ENCODE assay signal across 17 cellular contexts in genomic region chr19:17727843-17728242, GRCh38. TPM values are rescaled to one million over a fixed set of nuclear protein-coding genes. Genes with fewer than 3 reads are reported as not detected.
DNase-seq lines count a peak whose midpoint lies in the region; ATAC-seq, FAIRE-seq and TF ChIP-seq lines count a peak whose summit lies in the region.
"Had no signal": no experiment of that assay in that cellular context is flagged by ENCODE, and none has a peak within 500 bp of the region (broad histone marks: within the 10 kb centered on the region; RNA-seq: fewer than 3 reads in every experiment).

No MANE protein-coding gene starts in this region.

- peaks cover 41% of the 10 kb centered on the region for H3K36me3 Mint-ChIP-seq in endothelial cell (ENCODE audit: low read depth, unreplicated experiment)
- H3K36me3 Mint-ChIP-seq in CD8-positive, alpha-beta T cell, result peaks cover 65% of the 10 kb centered on the region

- no peaks in the 10 kb centered on the region for H3K9me3 ChIP-seq in HepG2 (ENCODE audit: low read length)
- H3K9me3 ChIP-seq in right lobe of liver, result no peaks in the 10 kb centered on the region
- H3K9me3 ChIP-seq in CD8-positive, alpha-beta T cell (ENCODE audit: low read length), result no peaks in the 10 kb centered on the region
- H3K9me3 ChIP-seq in thyroid gland, result no peaks in the 10 kb centered on the region

- CTCF ChIA-PET in HepG2 (lab: Yijun Ruan, JAX; ENCODE audit: low intra/inter-chr PET ratio, low total read pairs), result no interaction called here
- CTCF ChIA-PET in CD8-positive, alpha-beta T cell (lab: Charles Lee), result interaction anchor here (1.1 kb wide), 1 partner anchor 128 kb away, joined by 3 read pairs; no protein-coding TSS in a partner anchor

- no peak overlapping the region for H2AFZ ChIP-seq in HepG2 (ENCODE audit: low read length)

- no peak overlapping the region for H3K27ac Mint-ChIP-seq in endothelial cell (ENCODE audit: unreplicated experiment)
- no peak overlapping the region for H3K27ac Mint-ChIP-seq in CD8-positive, alpha-beta T cell
- H3K27ac Mint-ChIP-seq: CD4-positive, CD25-positive, alpha-beta regulatory T cell had no signal

- H3K4me1 ChIP-seq in HepG2 (ENCODE audit: insufficient read depth, low read length) (no peaks in the 10 kb centered on the region), right lobe of liver (no peaks in the 10 kb centered on the region), thyroid gland (peaks cover 0 to 2% of the 10 kb centered on the region in 2 donors)
- no peaks in the 10 kb centered on the region for H3K4me1 ChIP-seq in CD8-positive, alpha-beta T cell (ENCODE audit: insufficient read depth, low read length)
- H3K4me1 ChIP-seq: HAP-1 had no signal

- no peak for TF ChIP-seq CTCF in HepG2 (CRISPR knock-in tag; IDR thresholded peaks at IDR 0.05)
- no peak for TF ChIP-seq CTCF in right lobe of liver (IDR thresholded peaks at IDR 0.05)
- TF ChIP-seq CTCF in endothelial cell (IDR thresholded peaks at IDR 0.05; ENCODE audit: unreplicated experiment), result no peak
- no peak for TF ChIP-seq CTCF in CD8-positive, alpha-beta T cell (IDR thresholded peaks at IDR 0.05)
- no peak for TF ChIP-seq CTCF in thyroid gland (IDR thresholded peaks at IDR 0.05)

- TF ChIP-seq EP300 in HepG2 (IDR thresholded peaks at IDR 0.05; ENCODE audit: low read depth in 2 of 2, low read length in 2 of 2) (no peak), HepG2 (CRISPR knock-in tag; IDR thresholded peaks at IDR 0.05; ENCODE audit: borderline replicate concordance) (no peak)

- H3K27me3 ChIP-seq in HepG2 (ENCODE audit: control insufficient read depth in 1 of 2, insufficient read depth in 2 of 2, low read length in 2 of 2) (no peaks in the 10 kb centered on the region), right lobe of liver (no peaks in the 10 kb centered on the region), thyroid gland (no peaks in the 10 kb centered on the region)
- no peaks in the 10 kb centered on the region for H3K27me3 ChIP-seq in CD8-positive, alpha-beta T cell (ENCODE audit: insufficient read depth, low read length)
- H3K27me3 ChIP-seq: BLaER1 had no signal

- WGBS in HepG2 (ENCODE audit: low lambda C conversion rate), result 97% methylated on average over 7 of the region's 19 CpGs
- WGBS in right lobe of liver (ENCODE audit: insufficient coverage, low coverage, low lambda C conversion rate, missing lambda C conversion rate), result 93% methylated on average over 3 of the region's 19 CpGs
- WGBS in thyroid gland, 2 donors, result 92% methylated on average over 4 of the region's 19 CpGs; no CpG with 5 or more reads in 1 of the 2 donors

- H4K20me1 ChIP-seq in HepG2 (ENCODE audit: insufficient read depth, low read length), result peaks cover 3% of the 10 kb centered on the region

- no peaks in the 10 kb centered on the region for H3K79me2 ChIP-seq in HepG2 (ENCODE audit: insufficient read depth, low read length)

- H3K4me3 Mint-ChIP-seq in endothelial cell (ENCODE audit: unreplicated experiment), result peak overlapping the region; percentile 62
- no peak overlapping the region for H3K4me3 Mint-ChIP-seq in CD8-positive, alpha-beta T cell
- H3K4me3 Mint-ChIP-seq: CD4-positive, CD25-positive, alpha-beta regulatory T cell had no signal

- POLR2A ChIA-PET in HepG2 (lab: Yijun Ruan, JAX), result no interaction called here
- POLR2A ChIA-PET in CD8-positive, alpha-beta T cell (lab: Charles Lee), result interaction anchor here (0.7 kb wide), 1 partner anchor 632 kb away, joined by 3 read pairs; no protein-coding TSS in a partner anchor

- DNase-seq in HepG2 (ENCODE audit: low spot score) (no peak), right lobe of liver (no peak), endothelial cell (ENCODE audit: low spot score) (no peak), thyroid gland (no peak)
- DNase-seq in CD8-positive, alpha-beta T cell, result no peak
- DNase-seq: 8988T; AML-193; Calu3; CD4-positive, CD25-positive, alpha-beta regulatory T cell; DMS79; GOT3 had no signal

- H3K27me3 Mint-ChIP-seq in endothelial cell (ENCODE audit: unreplicated experiment), result peaks cover 10% of the 10 kb centered on the region
- no peaks in the 10 kb centered on the region for H3K27me3 Mint-ChIP-seq in CD8-positive, alpha-beta T cell (ENCODE audit: low read depth)
- H3K27me3 Mint-ChIP-seq: CD4-positive, CD25-positive, alpha-beta regulatory T cell had no signal

- intact Hi-C loops in HepG2 (cut with micrococcal nuclease; ENCODE audit: unreplicated experiment) (no loop called here), right lobe of liver (cut with DNase I) (no loop called here), thyroid gland (cut with DNase I) (no loop called here)
- intact Hi-C loops in CD8-positive, alpha-beta T cell (cut with DNase I, micrococcal nuclease), result no loop called here

- no peak for TF ChIP-seq RAD21 in HepG2 (CRISPR knock-in tag; IDR thresholded peaks at IDR 0.05)

- in situ Hi-C loops in HepG2 (cut with HindIII; ENCODE audit: extremely low pct_ligation_motif_present, low pct_unique_long_range_greater_than_20kb), result no loop called here

- H3K36me3 ChIP-seq in HepG2 (replicated peaks in 1 of 2; ENCODE audit: control insufficient read depth in 1 of 2, insufficient read depth in 2 of 2, low read length in 2 of 2) (peaks cover 27 to 44% of the 10 kb centered on the region in 2 experiments; a peak in 4 of 5 replicates), right lobe of liver (peaks cover 0 to 44% (median 8%) of the 10 kb centered on the region in 4 donors), thyroid gland (peaks cover 35 to 37% of the 10 kb centered on the region in 2 donors)
- H3K36me3 ChIP-seq in CD8-positive, alpha-beta T cell (ENCODE audit: insufficient read depth, low read length), result peaks cover 32% of the 10 kb centered on the region

- H3K4me1 Mint-ChIP-seq in endothelial cell (ENCODE audit: unreplicated experiment), result peaks cover 17% of the 10 kb centered on the region
- H3K4me1 Mint-ChIP-seq in CD8-positive, alpha-beta T cell (ENCODE audit: low read depth), result peaks cover 30% of the 10 kb centered on the region

- no TSS peak for BruUV-seq in HepG2 (replicated peaks; lab: Mats Ljungman, UMichigan)

- no peak for TF ChIP-seq POLR2A in HepG2 (IDR thresholded peaks at IDR 0.05; ENCODE audit: insufficient read depth in 1 of 2, low read depth in 2 of 2, low read length in 2 of 2)
- TF ChIP-seq POLR2A in right lobe of liver (IDR thresholded peaks at IDR 0.05), result no peak
- no peak for TF ChIP-seq POLR2A in thyroid gland (IDR thresholded peaks at IDR 0.05)

- H3K4me2 ChIP-seq in HepG2 (ENCODE audit: low read depth, low read length), result no peak overlapping the region
- H3K4me2 ChIP-seq: BLaER1 had no signal

- ATAC-seq in HepG2, result no peak
- ATAC-seq in right lobe of liver, result no peak
- ATAC-seq in CD8-positive, alpha-beta T cell, result no peak
- ATAC-seq in GM21390 (IDR thresholded peaks at IDR 0.05; ENCODE audit: unreplicated experiment), result no peak
- ATAC-seq: GM12878 had no signal

- H3K4me3 ChIP-seq in HepG2 (replicated peaks in 1 of 3; ENCODE audit: insufficient read depth in 1 of 3, low read depth in 2 of 3, low read length in 3 of 3) (no peak overlapping the region), right lobe of liver (no peak overlapping the region), thyroid gland (replicated peaks in 1 of 3) (no peak overlapping the region)
- H3K4me3 ChIP-seq in CD8-positive, alpha-beta T cell (ENCODE audit: low read depth, low read length), result no peak overlapping the region
- H3K4me3 ChIP-seq: BLaER1, GM12878, HAP-1 had no signal

- FAIRE-seq in HepG2 (lab: Jason Lieb, UNC), result no peak
- FAIRE-seq: GM12878, GM18507 had no signal

- H3K27ac ChIP-seq in HepG2 (ENCODE audit: extremely low read length, insufficient read depth, low read length), result no peak overlapping the region
- H3K27ac ChIP-seq in right lobe of liver, result no peak overlapping the region
- H3K27ac ChIP-seq in angular gyrus (ENCODE audit: low read depth, low read length), result peak overlapping the region; percentile 70
- H3K27ac ChIP-seq in CD8-positive, alpha-beta T cell (ENCODE audit: low read depth, low read length), result no peak overlapping the region
- H3K27ac ChIP-seq in thyroid gland, result no peak overlapping the region
- H3K27ac ChIP-seq: BLaER1 had no signal

- no peaks in the 10 kb centered on the region for H3K9me3 Mint-ChIP-seq in endothelial cell (ENCODE audit: unreplicated experiment)
- no peaks in the 10 kb centered on the region for H3K9me3 Mint-ChIP-seq in CD8-positive, alpha-beta T cell

- H3K9ac ChIP-seq in HepG2 (ENCODE audit: insufficient read depth, low read depth, low read length), result no peak overlapping the region
- H3K9ac ChIP-seq: BLaER1 had no signal

RNA-seq across cellular contexts. Expression of gene MAP1S, which starts 8.6 kb away (rescaled TPM):
- total RNA-seq in HepG2 (2016; rRNA removed; fragmentation: Illumina TruSeq; extraction: Trizol) (3.8 and 12.2 TPM in 2 replicates), right lobe of liver (10 to 100 TPM; 11.1 to 31.3 (median 14.9) TPM), endothelial cell (ENCODE audit: unreplicated experiment) (173 TPM), thyroid gland (10 to 100 TPM; 17.9 to 35.5 (median 27.9) TPM)
- 2.4 and 2.8 TPM in 2 replicates for total RNA-seq in HepG2 (2016; cell fraction: cytosol; rRNA removed; fragmentation: Illumina TruSeq; extraction: Trizol; ENCODE audit: low read depth)
- total RNA-seq in HepG2 (2016; cell fraction: insoluble cytoplasmic fraction; rRNA removed; fragmentation: Illumina TruSeq; extraction: Trizol), result 6.4 and 9.5 TPM in 2 replicates
- total RNA-seq in HepG2 (2016; cell fraction: membrane; rRNA removed; fragmentation: Illumina TruSeq; extraction: Trizol), result 6.3 and 6.5 TPM in 2 replicates
- 6.7 and 10.0 TPM in 2 replicates for total RNA-seq in HepG2 (2016; cell fraction: nucleus; rRNA removed; fragmentation: Illumina TruSeq; extraction: Trizol)
- 7.3 and 8.2 TPM in 2 replicates for polyA plus RNA-seq in HepG2 (2011; rRNA removed)
- polyA plus RNA-seq in HepG2 (2011; cell fraction: cytosol; rRNA removed), result 3.3 and 5.6 TPM in 2 replicates
- polyA plus RNA-seq in HepG2 (2011; cell fraction: nucleus; rRNA removed), result 34.8 and 36.5 TPM in 2 replicates
- 18.2 and 28.7 TPM in 2 replicates for polyA plus RNA-seq in HepG2 (2012)
- polyA plus RNA-seq in HepG2 (2016; cell fraction: cytosol; fragmentation: Illumina TruSeq; extraction: Trizol; ENCODE audit: low read depth), result 1.0 and 1.3 TPM in 2 replicates
- polyA plus RNA-seq in HepG2 (2016; cell fraction: insoluble cytoplasmic fraction; fragmentation: Illumina TruSeq; extraction: Trizol; ENCODE audit: low read depth), result 8.8 and 13.1 TPM in 2 replicates
- polyA plus RNA-seq in HepG2 (2016; cell fraction: membrane; fragmentation: Illumina TruSeq; extraction: Trizol; ENCODE audit: low read depth), result 2.1 and 3.2 TPM in 2 replicates
- polyA plus RNA-seq in HepG2 (2016; cell fraction: nucleus; fragmentation: Illumina TruSeq; extraction: Trizol; ENCODE audit: insufficient read depth, low read depth), result 15.3 and 23.8 TPM in 2 replicates
- polyA minus RNA-seq in HepG2 (2011; rRNA and poly(A)+ RNA removed; ENCODE audit: low replicate concordance), result 37.6 and 52.5 TPM in 2 replicates
- polyA minus RNA-seq in HepG2 (2011; cell fraction: cytosol; rRNA and poly(A)+ RNA removed), result 19.4 and 24.6 TPM in 2 replicates
- polyA minus RNA-seq in HepG2 (2011; cell fraction: nucleus; rRNA and poly(A)+ RNA removed), result 10.9 and 11.4 TPM in 2 replicates
- 10 to 100 TPM; 28.1 to 29.7 TPM for total RNA-seq in CD8-positive, alpha-beta T cell

RNA-seq across cellular contexts. Expression of gene FCHO1, which starts 23.4 kb away (rescaled TPM):
- total RNA-seq in HepG2 (2016; rRNA removed; fragmentation: Illumina TruSeq; extraction: Trizol), result 1.2 and 1.3 TPM in 2 replicates
- total RNA-seq in HepG2 (2016; cell fraction: cytosol; rRNA removed; fragmentation: Illumina TruSeq; extraction: Trizol; ENCODE audit: low read depth), result 0.18 and 1.7 TPM in 2 replicates
- total RNA-seq in HepG2 (2016; cell fraction: insoluble cytoplasmic fraction; rRNA removed; fragmentation: Illumina TruSeq; extraction: Trizol), result 0.45 and 2.3 TPM in 2 replicates
- total RNA-seq in HepG2 (2016; cell fraction: membrane; rRNA removed; fragmentation: Illumina TruSeq; extraction: Trizol), result 1.4 TPM in 2 replicates
- total RNA-seq in HepG2 (2016; cell fraction: nucleus; rRNA removed; fragmentation: Illumina TruSeq; extraction: Trizol), result 1.6 and 3.1 TPM in 2 replicates
- polyA plus RNA-seq in HepG2 (2011; rRNA removed), result 2.5 and 3.1 TPM in 2 replicates
- polyA plus RNA-seq in HepG2 (2011; cell fraction: cytosol; rRNA removed), result 0.95 and 1.5 TPM in 2 replicates
- 23.2 and 28.6 TPM in 2 replicates for polyA plus RNA-seq in HepG2 (2011; cell fraction: nucleus; rRNA removed)
- 4.3 and 5.3 TPM in 2 replicates for polyA plus RNA-seq in HepG2 (2012)
- polyA plus RNA-seq in HepG2 (2016; cell fraction: cytosol; fragmentation: Illumina TruSeq; extraction: Trizol; ENCODE audit: low read depth), result 0.75 and 1.1 TPM in 2 replicates
- 0.76 and 2.0 TPM in 2 replicates for polyA plus RNA-seq in HepG2 (2016; cell fraction: insoluble cytoplasmic fraction; fragmentation: Illumina TruSeq; extraction: Trizol; ENCODE audit: low read depth)
- polyA plus RNA-seq in HepG2 (2016; cell fraction: membrane; fragmentation: Illumina TruSeq; extraction: Trizol; ENCODE audit: low read depth), result 0.88 and 1.4 TPM in 2 replicates
- 4.8 and 5.1 TPM in 2 replicates for polyA plus RNA-seq in HepG2 (2016; cell fraction: nucleus; fragmentation: Illumina TruSeq; extraction: Trizol; ENCODE audit: insufficient read depth, low read depth)
- polyA minus RNA-seq in HepG2 (2011; rRNA and poly(A)+ RNA removed; ENCODE audit: low replicate concordance), result 1.3 and 16.7 TPM in 2 replicates
- 2.5 and 4.6 TPM in 2 replicates for polyA minus RNA-seq in HepG2 (2011; cell fraction: cytosol; rRNA and poly(A)+ RNA removed)
- 20.1 and 21.3 TPM in 2 replicates for polyA minus RNA-seq in HepG2 (2011; cell fraction: nucleus; rRNA and poly(A)+ RNA removed)
- total RNA-seq in right lobe of liver, result 1 to 10 TPM in 4 of 6 experiments, under 1 TPM in 2; 0.93 to 3.6 (median 1.3) TPM
- 2.7 TPM for total RNA-seq in endothelial cell (ENCODE audit: unreplicated experiment)
- total RNA-seq in CD8-positive, alpha-beta T cell, result 10 to 100 TPM; 36.7 to 38.4 TPM
- 1 to 10 TPM in 1 of 4 donors, under 1 TPM in 2, not detected in 1; 0.40 to 1.6 (median 0.67) TPM for total RNA-seq in thyroid gland

RNA-seq across cellular contexts. Expression of gene UNC13A, which starts 39.7 kb away (rescaled TPM):
- 0.07 and 0.11 TPM in 2 replicates for total RNA-seq in HepG2 (2016; rRNA removed; fragmentation: Illumina TruSeq; extraction: Trizol)
- total RNA-seq in HepG2 (2016; cell fraction: cytosol; rRNA removed; fragmentation: Illumina TruSeq; extraction: Trizol; ENCODE audit: low read depth), result not detected in 2 replicates
- 0.09 TPM in 2 replicates for total RNA-seq in HepG2 (2016; cell fraction: insoluble cytoplasmic fraction; rRNA removed; fragmentation: Illumina TruSeq; extraction: Trizol)
- 0.03 and 0.06 TPM in 2 replicates for total RNA-seq in HepG2 (2016; cell fraction: membrane; rRNA removed; fragmentation: Illumina TruSeq; extraction: Trizol)
- 0.09 and 0.16 TPM in 2 replicates for total RNA-seq in HepG2 (2016; cell fraction: nucleus; rRNA removed; fragmentation: Illumina TruSeq; extraction: Trizol)
- polyA plus RNA-seq in HepG2 (2011; rRNA removed), result 0.34 and 0.45 TPM in 2 replicates
- 0.09 and 0.10 TPM in 2 replicates for polyA plus RNA-seq in HepG2 (2011; cell fraction: cytosol; rRNA removed)
- polyA plus RNA-seq in HepG2 (2011; cell fraction: nucleus; rRNA removed), result 1.7 and 2.0 TPM in 2 replicates
- polyA plus RNA-seq in HepG2 (2012), result 0.17 and 0.20 TPM in 2 replicates
- not detected in 2 replicates for polyA plus RNA-seq in HepG2 (2016; cell fraction: cytosol; fragmentation: Illumina TruSeq; extraction: Trizol; ENCODE audit: low read depth)
- polyA plus RNA-seq in HepG2 (2016; cell fraction: insoluble cytoplasmic fraction; fragmentation: Illumina TruSeq; extraction: Trizol; ENCODE audit: low read depth), result 0.05 and 0.14 TPM in 2 replicates
- 0.02 TPM in 1 of 2 replicates, not detected in the other for polyA plus RNA-seq in HepG2 (2016; cell fraction: membrane; fragmentation: Illumina TruSeq; extraction: Trizol; ENCODE audit: low read depth)
- 0.40 and 0.84 TPM in 2 replicates for polyA plus RNA-seq in HepG2 (2016; cell fraction: nucleus; fragmentation: Illumina TruSeq; extraction: Trizol; ENCODE audit: insufficient read depth, low read depth)
- 0.24 and 0.63 TPM in 2 replicates for polyA minus RNA-seq in HepG2 (2011; rRNA and poly(A)+ RNA removed; ENCODE audit: low replicate concordance)
- polyA minus RNA-seq in HepG2 (2011; cell fraction: cytosol; rRNA and poly(A)+ RNA removed), result 0.18 and 0.30 TPM in 2 replicates
- polyA minus RNA-seq in HepG2 (2011; cell fraction: nucleus; rRNA and poly(A)+ RNA removed), result 0.62 and 1.2 TPM in 2 replicates
- total RNA-seq in right lobe of liver, result under 1 TPM in 1 of 6 experiments, not detected in 5; 0.02 TPM
- total RNA-seq in endothelial cell (ENCODE audit: unreplicated experiment), result 1.2 TPM
- total RNA-seq in CD8-positive, alpha-beta T cell, result under 1 TPM; 0.03 to 0.06 TPM
- 1 to 10 TPM in 1 of 4 donors, under 1 TPM in 3; under 0.01 to 2.7 (median 0.21) TPM for total RNA-seq in thyroid gland
- total RNA-seq: CD4-positive, CD25-positive, alpha-beta regulatory T cell had no signal
- polyA plus RNA-seq: CD4-positive, CD25-positive, alpha-beta regulatory T cell had no signal

Comparison
In these comparisons a context has a peak if more than half of its experiments do, and no peak if none do; other contexts are left out.
1. RNA of gene FCHO1, which starts 23.4 kb away (total RNA-seq): 36.7 to 38.4 TPM in CD8-positive, alpha-beta T cell; 2.7 TPM in endothelial cell (single experiment), 0.93 to 3.6 TPM in right lobe of liver, 0.18 to 3.1 TPM in HepG2 and 0.40 to 1.6 TPM in thyroid gland; every median in the first group is over 4 times any median in the second.